ENCODE assay signal across 8 cellular contexts in the genomic region with DNA sequence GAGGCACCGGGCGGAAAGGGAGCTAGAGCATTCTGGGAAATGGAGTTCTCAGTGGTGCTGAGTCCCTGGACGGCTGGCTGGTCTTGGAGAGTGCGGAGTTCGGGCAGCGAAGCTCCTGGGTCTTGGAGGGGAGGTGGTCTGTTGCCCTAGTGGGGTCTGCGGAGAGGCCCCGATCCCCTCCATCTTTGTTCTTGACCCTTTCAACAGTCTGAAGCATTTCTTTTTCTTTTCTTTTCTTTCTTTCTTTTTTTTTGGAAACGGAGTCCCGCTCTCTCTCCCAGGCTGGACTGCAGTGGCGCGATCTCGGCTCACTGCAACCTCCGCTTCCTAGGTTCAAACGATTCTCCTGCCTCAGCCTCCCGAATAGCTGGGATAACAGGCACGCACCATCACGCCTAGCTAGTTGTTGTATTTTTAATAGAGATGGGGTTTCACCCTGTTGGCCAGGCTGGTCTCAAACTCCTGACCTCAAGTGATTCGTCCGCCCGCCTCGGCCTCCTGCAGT. TPM values are rescaled to one million over a fixed set of nuclear protein-coding genes. Genes with fewer than 3 reads are reported as not detected.
DNase-seq lines count a peak whose midpoint lies in the region; ATAC-seq and TF ChIP-seq lines count a peak whose summit lies in the region.

No MANE protein-coding gene starts in this region.

- peak overlapping the region; percentile 90 for H3K27ac Mint-ChIP-seq in dendritic cell treated with granulocyte-macrophage colony-stimulating factor and Interleukin-4, amounts not matched to agents 40 ng/mL and 50 ng/mL, for 4 days
- peak overlapping the region; percentile 78 to 99 (median 96) for H3K27ac Mint-ChIP-seq in naive thymus-derived CD8-positive, alpha-beta T cell

- peaks cover 49% of the 10 kb centered on the region for H3K27me3 Mint-ChIP-seq in dendritic cell treated with granulocyte-macrophage colony-stimulating factor and Interleukin-4, amounts not matched to agents 40 ng/mL and 50 ng/mL, for 4 days
- peaks cover 5 to 24% (median 20%) of the 10 kb centered on the region in 5 donors for H3K27me3 Mint-ChIP-seq in naive thymus-derived CD8-positive, alpha-beta T cell

- H3K36me3 Mint-ChIP-seq in dendritic cell treated with granulocyte-macrophage colony-stimulating factor and Interleukin-4, amounts not matched to agents 40 ng/mL and 50 ng/mL, for 4 days (ENCODE audit: low read depth): peaks cover 47% of the 10 kb centered on the region
- H3K36me3 Mint-ChIP-seq in naive thymus-derived CD8-positive, alpha-beta T cell: peaks cover 0 to 16% (median 5%) of the 10 kb centered on the region in 3 donors

- H3K4me3 ChIP-seq in AG09309 (ENCODE audit: control insufficient read depth, low read depth, low read length): peak overlapping the region; percentile 34
- peak overlapping the region; percentile 34 for H3K4me3 ChIP-seq in LNCaP clone FGC (ENCODE audit: low read depth, low read length)

- H3K4me3 Mint-ChIP-seq in dendritic cell treated with granulocyte-macrophage colony-stimulating factor and Interleukin-4, amounts not matched to agents 40 ng/mL and 50 ng/mL, for 4 days: peak overlapping the region; percentile 91
- H3K4me3 Mint-ChIP-seq in naive thymus-derived CD8-positive, alpha-beta T cell: peak overlapping the region; percentile 89 to 100 (median 96)

- H3K9me3 Mint-ChIP-seq in dendritic cell treated with granulocyte-macrophage colony-stimulating factor and Interleukin-4, amounts not matched to agents 40 ng/mL and 50 ng/mL, for 4 days: no peaks in the 10 kb centered on the region
- no peaks in the 10 kb centered on the region for H3K9me3 Mint-ChIP-seq in naive thymus-derived CD8-positive, alpha-beta T cell

- no peak for ATAC-seq in naive thymus-derived CD8-positive, alpha-beta T cell

- DNase-seq in AG09309 (ENCODE audit: low read depth) (no peak), LNCaP clone FGC (ENCODE audit: low read depth) (no peak), COLO829 (ENCODE audit: low spot score) (no peak), cortex of kidney (lab: John Stamatoyannopoulos, UW) (no peak), NCI-H1417 treated with DMSO at 0.1 percent for 48 hours (lab: John Stamatoyannopoulos, UW) (no peak)
- DNase-seq in naive thymus-derived CD8-positive, alpha-beta T cell: no peak
- DNase-seq in effector CD8-positive, alpha-beta T cell (lab: John Stamatoyannopoulos, UW): no peak

- POLR2A ChIA-PET in naive thymus-derived CD8-positive, alpha-beta T cell (lab: Charles Lee): interaction anchor here (0.6 to 2.9 kb wide), 9 partner anchors 13 to 394 kb away, joined by 3 to 33 read pairs (median 6); partner anchors contain the start of genes IRF2BP1, MYPOP and SIX5

- intact Hi-C loops in dendritic cell treated with granulocyte-macrophage colony-stimulating factor and Interleukin-4, amounts not matched to agents 40 ng/mL and 50 ng/mL, for 4 days (cut with micrococcal nuclease): loop anchor here (1.0 kb wide), 2 partner anchors 23 to 132 kb away; partner anchors contain the start of genes CCDC61 and IRF2BP1

- peaks cover 36% of the 10 kb centered on the region for H3K4me1 Mint-ChIP-seq in dendritic cell treated with granulocyte-macrophage colony-stimulating factor and Interleukin-4, amounts not matched to agents 40 ng/mL and 50 ng/mL, for 4 days (ENCODE audit: low read depth)
- peaks cover 13 to 38% (median 33%) of the 10 kb centered on the region in 4 donors for H3K4me1 Mint-ChIP-seq in naive thymus-derived CD8-positive, alpha-beta T cell

- TF ChIP-seq CTCF in AG09309 (IDR thresholded peaks at IDR 0.05; ENCODE audit: control insufficient read depth, insufficient read depth, low read depth, low read length, missing control alignments) (no peak), LNCaP clone FGC (IDR thresholded peaks at IDR 0.05; ENCODE audit: control insufficient read depth, extremely low read depth, insufficient read depth) (no peak)

RNA-seq across cellular contexts. Expression of gene SYMPK, which starts 0.4 kb away (rescaled TPM):
- 10 to 100 TPM; 89.9 to 91.1 TPM for total RNA-seq in naive thymus-derived CD8-positive, alpha-beta T cell
- polyA plus RNA-seq in naive thymus-derived CD8-positive, alpha-beta T cell: 10 to 100 TPM in 2 of 3 donors, 1 to 10 TPM in 1; 4.4 to 15.4 (median 13.8) TPM

RNA-seq across cellular contexts. Expression of gene FOXA3, which starts 0.7 kb away (rescaled TPM):
- not detected for total RNA-seq in naive thymus-derived CD8-positive, alpha-beta T cell
- not detected for polyA plus RNA-seq in naive thymus-derived CD8-positive, alpha-beta T cell

RNA-seq across cellular contexts. Expression of gene IRF2BP1, which starts 22.6 kb away (rescaled TPM):
- total RNA-seq in naive thymus-derived CD8-positive, alpha-beta T cell: 10 to 100 TPM; 32.9 to 33.8 TPM
- polyA plus RNA-seq in naive thymus-derived CD8-positive, alpha-beta T cell: 1 to 10 TPM; 7.0 to 9.1 (median 7.6) TPM

RNA-seq across cellular contexts. Expression of gene MYPOP, which starts 39.0 kb away (rescaled TPM):
- 10 to 100 TPM; 10.5 to 10.9 TPM for total RNA-seq in naive thymus-derived CD8-positive, alpha-beta T cell
- under 1 TPM in 1 of 3 donors, not detected in 2; 0.23 TPM for polyA plus RNA-seq in naive thymus-derived CD8-positive, alpha-beta T cell

RNA-seq across cellular contexts. Expression of gene RSPH6A, which starts 48.3 kb away (rescaled TPM):
- under 1 TPM; 0.36 to 0.57 TPM for total RNA-seq in naive thymus-derived CD8-positive, alpha-beta T cell
- polyA plus RNA-seq in naive thymus-derived CD8-positive, alpha-beta T cell: not detected
